In the genomic region with DNA sequence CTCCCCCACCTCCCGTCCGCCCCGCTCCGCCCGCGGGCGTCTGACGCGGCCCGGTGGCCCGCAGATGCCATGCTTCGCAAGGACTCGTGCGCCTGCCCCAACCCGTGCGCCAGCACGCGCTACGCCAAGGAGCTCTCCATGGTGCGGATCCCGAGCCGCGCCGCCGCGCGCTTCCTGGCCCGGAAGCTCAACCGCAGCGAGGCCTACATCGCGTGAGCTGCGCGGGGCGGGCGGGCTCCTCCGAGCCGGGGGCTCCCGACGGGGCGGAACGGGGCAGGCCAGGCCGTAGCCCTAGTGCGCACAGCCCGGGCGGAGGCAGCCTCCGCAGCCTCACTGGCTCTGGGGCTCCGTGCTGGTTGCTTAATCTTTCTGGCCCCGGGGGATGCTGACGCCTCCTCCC, we compare ENCODE assay signal across 2 cellular contexts.
A peak's percentile ranks its signal among the peaks of the same experiment; 100 is the strongest.
TF ChIP-seq lines count a peak whose summit lies in the region.

No MANE protein-coding gene starts in this region.

TF ChIP-seq in SK-N-SH, 30 proteins besides CTCF, POLR2A, EP300 and RAD21:
- TF ChIP-seq, protein P1, sequence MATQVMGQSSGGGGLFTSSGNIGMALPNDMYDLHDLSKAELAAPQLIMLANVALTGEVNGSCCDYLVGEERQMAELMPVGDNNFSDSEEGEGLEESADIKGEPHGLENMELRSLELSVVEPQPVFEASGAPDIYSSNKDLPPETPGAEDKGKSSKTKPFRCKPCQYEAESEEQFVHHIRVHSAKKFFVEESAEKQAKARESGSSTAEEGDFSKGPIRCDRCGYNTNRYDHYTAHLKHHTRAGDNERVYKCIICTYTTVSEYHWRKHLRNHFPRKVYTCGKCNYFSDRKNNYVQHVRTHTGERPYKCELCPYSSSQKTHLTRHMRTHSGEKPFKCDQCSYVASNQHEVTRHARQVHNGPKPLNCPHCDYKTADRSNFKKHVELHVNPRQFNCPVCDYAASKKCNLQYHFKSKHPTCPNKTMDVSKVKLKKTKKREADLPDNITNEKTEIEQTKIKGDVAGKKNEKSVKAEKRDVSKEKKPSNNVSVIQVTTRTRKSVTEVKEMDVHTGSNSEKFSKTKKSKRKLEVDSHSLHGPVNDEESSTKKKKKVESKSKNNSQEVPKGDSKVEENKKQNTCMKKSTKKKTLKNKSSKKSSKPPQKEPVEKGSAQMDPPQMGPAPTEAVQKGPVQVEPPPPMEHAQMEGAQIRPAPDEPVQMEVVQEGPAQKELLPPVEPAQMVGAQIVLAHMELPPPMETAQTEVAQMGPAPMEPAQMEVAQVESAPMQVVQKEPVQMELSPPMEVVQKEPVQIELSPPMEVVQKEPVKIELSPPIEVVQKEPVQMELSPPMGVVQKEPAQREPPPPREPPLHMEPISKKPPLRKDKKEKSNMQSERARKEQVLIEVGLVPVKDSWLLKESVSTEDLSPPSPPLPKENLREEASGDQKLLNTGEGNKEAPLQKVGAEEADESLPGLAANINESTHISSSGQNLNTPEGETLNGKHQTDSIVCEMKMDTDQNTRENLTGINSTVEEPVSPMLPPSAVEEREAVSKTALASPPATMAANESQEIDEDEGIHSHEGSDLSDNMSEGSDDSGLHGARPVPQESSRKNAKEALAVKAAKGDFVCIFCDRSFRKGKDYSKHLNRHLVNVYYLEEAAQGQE (IDR thresholded peaks at IDR 0.05; ENCODE audit: low read depth, low read length), result peak; percentile 65; the same call in 1 of the 2 replicates
- no peak for TF ChIP-seq TAF1 (IDR thresholded peaks at IDR 0.05; ENCODE audit: borderline replicate concordance, low read depth, low read length)

TF ChIP-seq in SK-N-SH treated with all-trans-retinoic acid at 6 μM for 48 hours, 23 proteins besides CTCF, POLR2A, EP300 and RAD21 (continued from another document):
- TF ChIP-seq, protein P2, sequence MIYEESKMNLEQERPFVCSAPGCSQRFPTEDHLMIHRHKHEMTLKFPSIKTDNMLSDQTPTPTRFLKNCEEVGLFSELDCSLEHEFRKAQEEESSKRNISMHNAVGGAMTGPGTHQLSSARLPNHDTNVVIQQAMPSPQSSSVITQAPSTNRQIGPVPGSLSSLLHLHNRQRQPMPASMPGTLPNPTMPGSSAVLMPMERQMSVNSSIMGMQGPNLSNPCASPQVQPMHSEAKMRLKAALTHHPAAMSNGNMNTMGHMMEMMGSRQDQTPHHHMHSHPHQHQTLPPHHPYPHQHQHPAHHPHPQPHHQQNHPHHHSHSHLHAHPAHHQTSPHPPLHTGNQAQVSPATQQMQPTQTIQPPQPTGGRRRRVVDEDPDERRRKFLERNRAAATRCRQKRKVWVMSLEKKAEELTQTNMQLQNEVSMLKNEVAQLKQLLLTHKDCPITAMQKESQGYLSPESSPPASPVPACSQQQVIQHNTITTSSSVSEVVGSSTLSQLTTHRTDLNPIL (CRISPR knock-in tag; IDR thresholded peaks at IDR 0.05; ENCODE audit: low read depth), result no peak
- TF ChIP-seq ZFP3 (CRISPR knock-in tag; IDR thresholded peaks at IDR 0.05) (no peak), ESRRG (CRISPR knock-in tag; IDR thresholded peaks at IDR 0.05) (no peak), SNAI2 (CRISPR knock-in tag; IDR thresholded peaks at IDR 0.05) (no peak), GLIS3 (CRISPR knock-in tag; IDR thresholded peaks at IDR 0.05) (no peak), ZFP30 (CRISPR knock-in tag; IDR thresholded peaks at IDR 0.05) (no peak)
- TF ChIP-seq, protein P3, sequence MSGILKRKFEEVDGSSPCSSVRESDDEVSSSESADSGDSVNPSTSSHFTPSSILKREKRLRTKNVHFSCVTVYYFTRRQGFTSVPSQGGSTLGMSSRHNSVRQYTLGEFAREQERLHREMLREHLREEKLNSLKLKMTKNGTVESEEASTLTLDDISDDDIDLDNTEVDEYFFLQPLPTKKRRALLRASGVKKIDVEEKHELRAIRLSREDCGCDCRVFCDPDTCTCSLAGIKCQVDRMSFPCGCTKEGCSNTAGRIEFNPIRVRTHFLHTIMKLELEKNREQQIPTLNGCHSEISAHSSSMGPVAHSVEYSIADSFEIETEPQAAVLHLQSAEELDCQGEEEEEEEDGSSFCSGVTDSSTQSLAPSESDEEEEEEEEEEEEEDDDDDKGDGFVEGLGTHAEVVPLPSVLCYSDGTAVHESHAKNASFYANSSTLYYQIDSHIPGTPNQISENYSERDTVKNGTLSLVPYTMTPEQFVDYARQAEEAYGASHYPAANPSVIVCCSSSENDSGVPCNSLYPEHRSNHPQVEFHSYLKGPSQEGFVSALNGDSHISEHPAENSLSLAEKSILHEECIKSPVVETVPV (CRISPR knock-in tag; IDR thresholded peaks at IDR 0.05), result no peak
